1 cellular context compared by ENCODE assay signal in genomic region chr22:24423519-24424000, GRCh38.
A peak's percentile ranks its signal among the peaks of the same experiment; 100 is the strongest.
TF ChIP-seq lines count a peak whose summit lies in the region.

No MANE protein-coding gene starts in this region.

TF ChIP-seq in endothelial cell of umbilical vein, 7 proteins besides CTCF, POLR2A, EP300 and RAD21:
- TF ChIP-seq POLR2AphosphoS5 (IDR thresholded peaks at IDR 0.05; ENCODE audit: insufficient read depth, low read depth, low read length), result peak; percentile 27
- TF ChIP-seq MYC (IDR thresholded peaks at IDR 0.05; ENCODE audit: low read depth, low read length), result no peak
